9 cellular contexts compared by ENCODE assay signal in genomic region chr2:238160206-238161129, GRCh38. TPM values are rescaled to one million over a fixed set of nuclear protein-coding genes. Genes with fewer than 3 reads are reported as not detected.
DNase-seq lines count a peak whose midpoint lies in the region; ATAC-seq and TF ChIP-seq lines count a peak whose summit lies in the region.
"Had no signal": no experiment of that assay in that cellular context is flagged by ENCODE, and none has a peak within 500 bp of the region (broad histone marks: within the 10 kb centered on the region; RNA-seq: fewer than 3 reads in every experiment).

No MANE protein-coding gene starts in this region.

- no peak overlapping the region for H3K4me3 ChIP-seq in NB4 (ENCODE audit: low read depth, low read length)

- H3K4me1 Mint-ChIP-seq in central memory CD8-positive, alpha-beta T cell, result peaks cover 13% of the 10 kb centered on the region
- H3K4me1 Mint-ChIP-seq in neural crest cell, result peaks cover 9% of the 10 kb centered on the region

- no peak overlapping the region for H3K27ac Mint-ChIP-seq in central memory CD8-positive, alpha-beta T cell (ENCODE audit: low read depth)
- peak overlapping the region; percentile 88 for H3K27ac Mint-ChIP-seq in neural crest cell (ENCODE audit: unreplicated experiment)

- H3K36me3 Mint-ChIP-seq in central memory CD8-positive, alpha-beta T cell (ENCODE audit: insufficient read depth), result no peaks in the 10 kb centered on the region
- H3K36me3 Mint-ChIP-seq in neural crest cell (ENCODE audit: low read depth), result no peaks in the 10 kb centered on the region

- DNase-seq in ELF-1 (ENCODE audit: low read depth, low spot score) (peak; percentile 69), NB4 (ENCODE audit: low read depth) (peak; percentile 69), neural crest cell (ENCODE audit: low read depth, low spot score) (peak; percentile 54), GM19238 (ENCODE audit: insufficient read length, low spot score) (no peak), superior temporal gyrus (ENCODE audit: extremely low spot score) (no peak), NCI-H187 treated with DMSO at 0.1 percent for 48 hours (lab: John Stamatoyannopoulos, UW) (no peak)
- DNase-seq in central memory CD8-positive, alpha-beta T cell (ENCODE audit: low spot score in 2 of 2), result no peak
- DNase-seq in activated CD4-positive, alpha-beta T cell treated with anti-CD3 and anti-CD28 coated beads, Interleukin-2, amount 50 U/mL, for 4 hours, result no peak
- DNase-seq: activated T-cell treated with anti-CD3 and anti-CD28 coated beads for 4 hours had no signal

- no peak for ATAC-seq in central memory CD8-positive, alpha-beta T cell (replicated peaks; ENCODE audit: extremely low read depth, poor library complexity, severe bottlenecking)

- peak overlapping the region; percentile 57 for H3K4me3 Mint-ChIP-seq in central memory CD8-positive, alpha-beta T cell
- H3K4me3 Mint-ChIP-seq in neural crest cell, result peak overlapping the region; percentile 57

- H3K9me3 Mint-ChIP-seq in central memory CD8-positive, alpha-beta T cell, result no peaks in the 10 kb centered on the region
- no peaks in the 10 kb centered on the region for H3K9me3 Mint-ChIP-seq in neural crest cell

- no peak for TF ChIP-seq POLR2A in NB4 (IDR thresholded peaks at IDR 0.05; ENCODE audit: extremely low read depth, insufficient read length)

- TF ChIP-seq CTCF in NB4 (IDR thresholded peaks at IDR 0.05; ENCODE audit: low read depth, low read length) (peak; percentile 55), neural crest cell (conservative IDR thresholded peaks at IDR 0.05) (peak; percentile 48)

- peaks cover 34% of the 10 kb centered on the region for H3K27me3 Mint-ChIP-seq in central memory CD8-positive, alpha-beta T cell
- peaks cover 48% of the 10 kb centered on the region for H3K27me3 Mint-ChIP-seq in neural crest cell (ENCODE audit: low read depth)

RNA-seq across cellular contexts. Expression of gene ERFE, which starts 1.7 kb away (rescaled TPM):
- total RNA-seq in neural crest cell, result 2.6 and 2.8 TPM in 2 replicates

RNA-seq across cellular contexts. Expression of gene KLHL30, which starts 22.0 kb away (rescaled TPM):
- total RNA-seq in neural crest cell, result 0.23 and 0.25 TPM in 2 replicates

RNA-seq across cellular contexts. Expression of gene ILKAP, which starts 43.0 kb away (rescaled TPM):
- 63.2 and 65.8 TPM in 2 replicates for total RNA-seq in neural crest cell

Comparison
In these comparisons a context has a peak if more than half of its experiments do, and no peak if none do; other contexts are left out.
1. DNase-seq: peak in ELF-1 (single experiment), NB4 (single experiment) and neural crest cell (single experiment); none in central memory CD8-positive, alpha-beta T cell (0 of 2), GM19238 (single experiment), superior temporal gyrus (single experiment), NCI-H187 treated with DMSO at 0.1 percent for 48 hours (single experiment) and activated CD4-positive, alpha-beta T cell treated with anti-CD3 and anti-CD28 coated beads, Interleukin-2, amount 50 U/mL, for 4 hours (0 of 2).